33 cellular contexts compared by ENCODE assay signal in genomic region chr19:1785310-1785709, GRCh38. TPM values are rescaled to one million over a fixed set of nuclear protein-coding genes. Genes with fewer than 3 reads are reported as not detected.
"Had no signal": no experiment of that assay in that cellular context is flagged by ENCODE, and none has a peak within 500 bp of the region (broad histone marks: within the 10 kb centered on the region; RNA-seq: fewer than 3 reads in every experiment).

No MANE protein-coding gene starts in this region.

- H3K27me3 ChIP-seq: testis, vagina had no signal

- H3K36me3 Mint-ChIP-seq: stimulated activated effector memory CD8-positive, alpha-beta T cell treated with anti-CD3 and anti-CD28 coated beads, Interleukin-12 subunit alpha, Interleukin-12 subunit beta, amount 100 ng/mL, for 72 hours; stimulated activated memory B cell treated with anti-CD40 and anti-IgM and Interleukin-4, amounts not matched to agents 10 μg/mL and 1 μg/mL and 100 μg/mL, for 72 hours; type B pancreatic cell had no signal

- H3K9me3 Mint-ChIP-seq: stimulated activated effector memory CD8-positive, alpha-beta T cell treated with anti-CD3 and anti-CD28 coated beads, Interleukin-12 subunit alpha, Interleukin-12 subunit beta, amount 100 ng/mL, for 72 hours; stimulated activated memory B cell treated with anti-CD40 and anti-IgM and Interleukin-4, amounts not matched to agents 10 μg/mL and 1 μg/mL and 100 μg/mL, for 72 hours; stimulated activated naive CD8-positive, alpha-beta T cell treated with anti-CD3 and anti-CD28 coated beads, Interleukin-15, amount 100 ng/mL, for 72 hours; stimulated activated naive CD8-positive, alpha-beta T cell treated with anti-CD3 and anti-CD28 coated beads, Interleukin-15, Interleukin-2, amounts not matched to agents 100 ng/mL and 50 ng/mL, for 24 hours; type B pancreatic cell had no signal

- H3K4me3 Mint-ChIP-seq: stimulated activated effector memory CD8-positive, alpha-beta T cell treated with anti-CD3 and anti-CD28 coated beads, Interleukin-12 subunit alpha, Interleukin-12 subunit beta, amount 100 ng/mL, for 72 hours; stimulated activated memory B cell treated with anti-CD40 and anti-IgM and Interleukin-4, amounts not matched to agents 10 μg/mL and 1 μg/mL and 100 μg/mL, for 72 hours; stimulated activated naive CD8-positive, alpha-beta T cell treated with anti-CD3 and anti-CD28 coated beads, Interleukin-15, amount 100 ng/mL, for 72 hours; stimulated activated naive CD8-positive, alpha-beta T cell treated with anti-CD3 and anti-CD28 coated beads, Interleukin-15, Interleukin-2, amounts not matched to agents 100 ng/mL and 50 ng/mL, for 24 hours; type B pancreatic cell had no signal

- H3K36me3 ChIP-seq: stomach, suprapubic skin, thoracic aorta, thyroid gland, tibial artery, transverse colon, upper lobe of left lung, upper lobe of right lung, uterus, vagina had no signal

- H3K9me3 ChIP-seq: suprapubic skin, testis, thyroid gland, vagina had no signal

- FAIRE-seq: urothelium cell line had no signal

- DNase-seq: stimulated activated CD4-positive, alpha-beta T cell treated with anti-CD3 and anti-CD28 coated beads, Interleukin-2, amount 100 ng/mL, for 48 hours; stimulated activated CD4-positive, alpha-beta T cell treated with anti-CD3 and anti-CD28 coated beads, Interleukin-4, amount 100 ng/mL, for 1 hour; stimulated activated CD4-positive, alpha-beta T cell treated with anti-CD3 and anti-CD28 coated beads, Interleukin-4, amount 100 ng/mL, for 24 hours; stimulated activated CD4-positive, alpha-beta T cell treated with anti-CD3 and anti-CD28 coated beads, Interleukin-4, amount 100 ng/mL, for 4 hours; stimulated activated CD8-positive, alpha-beta memory T cell treated with anti-CD3 and anti-CD28 coated beads, Interleukin-4, amount 100 ng/mL, for 48 hours; stimulated activated naive B cell treated with anti-CD40 and anti-IgM and Interleukin-4, amounts not matched to agents 10 μg/mL and 1 μg/mL and 100 μg/mL, for 72 hours; stimulated activated naive CD4-positive, alpha-beta T cell; stimulated activated naive CD4-positive, alpha-beta T cell treated with Interleukin-2 at 50 U/mL for 16 hours; stimulated activated naive CD8-positive, alpha-beta T cell treated with anti-CD3 and anti-CD28 coated beads, Interleukin-15, amount 100 ng/mL, for 72 hours; stimulated activated naive CD8-positive, alpha-beta T cell treated with anti-CD3 and anti-CD28 coated beads, Interleukin-15, Interleukin-2, amounts not matched to agents 100 U/mL and 50 U/mL, for 24 hours; stomach; substantia nigra; testis; thyroid gland; tibial artery; transverse colon; trophoblast cell; upper lobe of right lung; uterus had no signal

- H3K27ac ChIP-seq: stomach, suprapubic skin, testis, thoracic aorta, thyroid gland, tibial artery, tibial nerve, transverse colon, upper lobe of left lung, upper lobe of right lung, uterus, vagina had no signal

- H3K4me1 ChIP-seq: thyroid gland, uterus had no signal

- H3K4me1 Mint-ChIP-seq: stimulated activated effector memory CD8-positive, alpha-beta T cell treated with anti-CD3 and anti-CD28 coated beads, Interleukin-12 subunit alpha, Interleukin-12 subunit beta, amount 100 ng/mL, for 72 hours; stimulated activated naive CD8-positive, alpha-beta T cell treated with anti-CD3 and anti-CD28 coated beads, Interleukin-15, amount 100 ng/mL, for 72 hours had no signal

- H3K4me3 ChIP-seq: stomach, suprapubic skin, testis, thoracic aorta, thyroid gland, tibial artery, tibial nerve, transverse colon, upper lobe of left lung, upper lobe of right lung, uterus, vagina had no signal

- H3K27ac Mint-ChIP-seq: stimulated activated memory B cell treated with anti-CD40 and anti-IgM and Interleukin-4, amounts not matched to agents 10 μg/mL and 1 μg/mL and 100 μg/mL, for 72 hours; stimulated activated naive B cell treated with anti-CD40 and anti-IgM and Interleukin-4, amounts not matched to agents 10 μg/mL and 1 μg/mL and 100 μg/mL, for 72 hours; stimulated activated naive CD8-positive, alpha-beta T cell treated with anti-CD3 and anti-CD28 coated beads, Interleukin-15, amount 100 ng/mL, for 72 hours; stimulated activated naive CD8-positive, alpha-beta T cell treated with anti-CD3 and anti-CD28 coated beads, Interleukin-15, Interleukin-2, amounts not matched to agents 100 ng/mL and 50 ng/mL, for 24 hours; type B pancreatic cell had no signal

RNA-seq across cellular contexts. Expression of gene ONECUT3, which starts 32.0 kb away (rescaled TPM):
- total RNA-seq: subcutaneous adipose tissue, suprapubic skin, temporal lobe, thyroid gland, tibial nerve, transverse colon, upper lobe of left lung, upper lobe of right lung, ureter, urinary bladder, uterus, vagina had no signal
- polyA plus RNA-seq: urinary bladder had no signal
